9 cellular contexts compared by ENCODE assay signal in the genomic region with DNA sequence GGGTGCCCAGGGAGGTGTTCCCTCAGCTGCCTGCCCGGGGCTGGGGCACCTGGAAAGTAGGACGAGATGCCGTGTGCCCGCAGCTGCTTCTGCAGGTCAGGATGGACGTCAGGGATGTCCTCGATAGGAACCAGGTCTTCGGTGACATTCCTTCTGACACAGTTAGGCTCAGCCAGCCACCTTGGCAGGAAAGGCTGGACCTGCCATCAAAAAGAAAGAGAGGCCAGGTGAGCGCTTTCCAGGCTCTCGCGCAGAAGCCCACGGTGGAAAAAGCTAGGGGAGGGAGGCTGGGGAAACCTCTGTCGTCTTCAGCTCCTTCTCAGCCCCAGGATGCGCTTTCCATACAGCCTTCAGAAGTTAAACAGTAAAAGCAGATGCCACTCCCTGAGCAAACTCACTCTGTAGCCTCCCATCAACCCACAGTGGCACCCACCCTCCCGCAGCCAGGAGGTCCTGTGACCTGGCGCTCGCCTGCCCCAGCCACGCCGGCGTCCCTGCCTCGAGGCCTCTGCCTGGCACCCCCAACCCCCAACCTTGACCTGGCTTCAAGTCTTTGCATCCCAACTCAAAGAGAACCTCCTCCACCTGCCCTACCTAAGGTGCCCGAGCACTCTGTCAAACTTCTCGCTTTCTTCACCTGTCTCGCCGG. TPM values are rescaled to one million over a fixed set of nuclear protein-coding genes. Genes with fewer than 3 reads are reported as not detected.
DNase-seq lines count a peak whose midpoint lies in the region; ATAC-seq and TF ChIP-seq lines count a peak whose summit lies in the region.
"Had no signal": no experiment of that assay in that cellular context is flagged by ENCODE, and none has a peak within 500 bp of the region (broad histone marks: within the 10 kb centered on the region; RNA-seq: fewer than 3 reads in every experiment).

No MANE protein-coding gene starts in this region.

- no peak for TF ChIP-seq POLR2A in breast epithelium (IDR thresholded peaks at IDR 0.05)

- peak overlapping the region; percentile 89 for H3K4me3 Mint-ChIP-seq in stimulated activated naive CD8-positive, alpha-beta T cell treated with anti-CD3 and anti-CD28 coated beads, Interleukin-15, Interleukin-2, amounts not matched to agents 100 ng/mL and 50 ng/mL, for 24 hours

- peak overlapping the region; percentile 81 for H3K27ac Mint-ChIP-seq in stimulated activated naive CD8-positive, alpha-beta T cell treated with anti-CD3 and anti-CD28 coated beads, Interleukin-15, Interleukin-2, amounts not matched to agents 100 ng/mL and 50 ng/mL, for 24 hours

- TF ChIP-seq CTCF in breast epithelium (IDR thresholded peaks at IDR 0.05): no peak

- no peaks in the 10 kb centered on the region for H3K27me3 Mint-ChIP-seq in stimulated activated naive CD8-positive, alpha-beta T cell treated with anti-CD3 and anti-CD28 coated beads, Interleukin-15, Interleukin-2, amounts not matched to agents 100 ng/mL and 50 ng/mL, for 24 hours

- H3K9me3 Mint-ChIP-seq in stimulated activated naive CD8-positive, alpha-beta T cell treated with anti-CD3 and anti-CD28 coated beads, Interleukin-15, Interleukin-2, amounts not matched to agents 100 ng/mL and 50 ng/mL, for 24 hours: no peaks in the 10 kb centered on the region

- peak overlapping the region; percentile 96 to 100 (median 99) for H3K4me3 ChIP-seq in breast epithelium
- peak overlapping the region; percentile 81 to 83 for H3K4me3 ChIP-seq in mucosa of rectum (ENCODE audit: low read length in 2 of 2)

- peaks cover 7% of the 10 kb centered on the region for H3K36me3 ChIP-seq in breast epithelium
- H3K36me3 ChIP-seq in mucosa of rectum (ENCODE audit: control insufficient read depth in 2 of 2, insufficient read depth in 2 of 2, low read length in 2 of 2): peaks cover 33 to 34% of the 10 kb centered on the region in 2 donors

- intact Hi-C loops in breast epithelium (cut with DNase I; ENCODE audit: low total_unique reads): loop anchor here (10.0 kb wide), 1 partner anchor 352 kb away; the partner anchor contains the start of gene FBRSL1

- H3K27me3 ChIP-seq in breast epithelium: no peaks in the 10 kb centered on the region
- no peaks in the 10 kb centered on the region for H3K27me3 ChIP-seq in mucosa of rectum (ENCODE audit: control insufficient read depth in 2 of 2, insufficient read depth in 2 of 2, low read length in 2 of 2)

- H3K4me1 ChIP-seq in breast epithelium (peaks cover 9 to 18% of the 10 kb centered on the region in 2 donors), mucosa of rectum (ENCODE audit: control insufficient read depth in 2 of 2, insufficient read depth in 2 of 2, low read length in 2 of 2) (peaks cover 18 to 20% of the 10 kb centered on the region in 2 donors)

- H3K36me3 Mint-ChIP-seq in stimulated activated naive CD8-positive, alpha-beta T cell treated with anti-CD3 and anti-CD28 coated beads, Interleukin-15, Interleukin-2, amounts not matched to agents 100 ng/mL and 50 ng/mL, for 24 hours (ENCODE audit: low read depth): peaks cover 32% of the 10 kb centered on the region

- H3K9ac ChIP-seq in mucosa of rectum (ENCODE audit: low read depth in 1 of 2, low read length in 2 of 2): peak overlapping the region; percentile 60 to 89

- H3K4me1 Mint-ChIP-seq in stimulated activated naive CD8-positive, alpha-beta T cell treated with anti-CD3 and anti-CD28 coated beads, Interleukin-15, Interleukin-2, amounts not matched to agents 100 ng/mL and 50 ng/mL, for 24 hours (ENCODE audit: low read depth): peaks cover 35% of the 10 kb centered on the region

- ATAC-seq in stimulated activated naive CD8-positive, alpha-beta T cell treated with anti-CD3 and anti-CD28 coated beads, Interleukin-15, Interleukin-2, amounts not matched to agents 100 U/mL and 50 U/mL, for 24 hours: no peak
- ATAC-seq in HG02610 (IDR thresholded peaks at IDR 0.05; ENCODE audit: unreplicated experiment): no peak
- no peak for ATAC-seq in GM21529 (IDR thresholded peaks at IDR 0.05; ENCODE audit: unreplicated experiment)
- ATAC-seq in HG02623 (IDR thresholded peaks at IDR 0.05; ENCODE audit: unreplicated experiment): no peak

- DNase-seq in stimulated activated naive CD8-positive, alpha-beta T cell treated with anti-CD3 and anti-CD28 coated beads, Interleukin-15, Interleukin-2, amounts not matched to agents 100 U/mL and 50 U/mL, for 24 hours: no peak
- DNase-seq in breast epithelium (ENCODE audit: low spot score in 2 of 2): peak in 1 of 2 donors; percentile 50
- no peak for DNase-seq in retina
- DNase-seq: GDM1 had no signal

- no peak overlapping the region for H3K27ac ChIP-seq in breast epithelium
- H3K27ac ChIP-seq in mucosa of rectum (ENCODE audit: low read depth in 2 of 2, low read length in 2 of 2): no peak overlapping the region

- H3K9me3 ChIP-seq in breast epithelium: no peaks in the 10 kb centered on the region
- no peaks in the 10 kb centered on the region for H3K9me3 ChIP-seq in mucosa of rectum (ENCODE audit: control insufficient read depth in 2 of 2, low read length in 2 of 2)

RNA-seq across cellular contexts. Expression of gene DDX51, which starts 1.3 kb away (rescaled TPM):
- total RNA-seq in breast epithelium: 10 to 100 TPM; 11.2 to 16.7 (median 16.4) TPM

RNA-seq across cellular contexts. Expression of gene NOC4L, which starts 1.5 kb away (rescaled TPM):
- 10 to 100 TPM; 10.1 to 14.3 (median 11.1) TPM for total RNA-seq in breast epithelium
